In genomic region chr18:79958981-79959380, GRCh38 we compare ENCODE assay signal across 9 cellular contexts. TPM values are rescaled to one million over a fixed set of nuclear protein-coding genes. Genes with fewer than 3 reads are reported as not detected.
"Had no signal": no experiment of that assay in that cellular context is flagged by ENCODE, and none has a peak within 500 bp of the region (broad histone marks: within the 10 kb centered on the region; RNA-seq: fewer than 3 reads in every experiment).

No MANE protein-coding gene starts in this region.

- DNase-seq: GM23248, GOT3, H7, IMR-90 had no signal

- H3K27ac ChIP-seq: GM23248, HL-60 had no signal

- H2AFZ ChIP-seq: GM23248 had no signal

- FAIRE-seq: K562 had no signal

- H3K9me3 ChIP-seq: HAP-1 had no signal

- H3K4me3 ChIP-seq: GM23248, HAP-1, K562 had no signal

- ATAC-seq: HCT116, K562 had no signal

- H3K9ac ChIP-seq: GM23248 had no signal

- H3K36me3 ChIP-seq: HAP-1 had no signal

RNA-seq across cellular contexts. Expression of gene HSBP1L1, which starts 5.5 kb away (rescaled TPM):
- total RNA-seq: HT1080, K562 had no signal
